In the genomic region with DNA sequence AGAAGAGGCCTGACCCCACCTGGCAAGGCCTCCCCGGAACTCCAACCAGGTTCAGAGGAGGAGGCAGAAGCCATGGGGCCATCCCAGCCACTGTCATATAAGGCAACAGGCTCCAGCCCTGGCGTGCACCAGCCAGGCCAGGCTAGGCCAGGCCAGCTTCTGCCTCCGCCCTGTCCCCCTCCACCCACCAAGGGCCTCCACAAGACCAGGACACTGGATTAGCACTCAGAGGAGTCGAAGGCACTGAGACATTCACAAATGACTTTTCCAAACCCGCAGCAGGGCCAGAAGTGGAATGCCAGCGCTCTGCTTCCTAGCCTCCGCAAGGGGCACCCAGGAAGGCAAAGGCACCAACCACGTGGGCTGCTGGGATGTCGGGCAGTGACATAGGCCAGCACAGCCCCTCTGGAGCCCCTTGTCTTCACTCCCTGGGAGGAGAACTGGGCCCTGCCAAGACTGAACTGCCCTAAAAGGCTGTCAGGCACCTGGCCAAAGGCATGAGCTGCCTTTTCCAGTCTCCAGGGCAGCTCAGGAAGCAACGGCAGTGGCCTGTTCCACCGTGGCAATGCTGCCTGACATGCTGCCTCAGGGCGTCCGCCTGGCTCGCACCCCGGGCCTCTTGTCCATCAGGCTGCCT, we compare ENCODE assay signal across 1 cellular context.
TF ChIP-seq lines count a peak whose summit lies in the region.

No MANE protein-coding gene starts in this region.

TF ChIP-seq in WTC11, 78 proteins besides CTCF, POLR2A, EP300 and RAD21 (continued from another document):
- TF ChIP-seq, protein P1, sequence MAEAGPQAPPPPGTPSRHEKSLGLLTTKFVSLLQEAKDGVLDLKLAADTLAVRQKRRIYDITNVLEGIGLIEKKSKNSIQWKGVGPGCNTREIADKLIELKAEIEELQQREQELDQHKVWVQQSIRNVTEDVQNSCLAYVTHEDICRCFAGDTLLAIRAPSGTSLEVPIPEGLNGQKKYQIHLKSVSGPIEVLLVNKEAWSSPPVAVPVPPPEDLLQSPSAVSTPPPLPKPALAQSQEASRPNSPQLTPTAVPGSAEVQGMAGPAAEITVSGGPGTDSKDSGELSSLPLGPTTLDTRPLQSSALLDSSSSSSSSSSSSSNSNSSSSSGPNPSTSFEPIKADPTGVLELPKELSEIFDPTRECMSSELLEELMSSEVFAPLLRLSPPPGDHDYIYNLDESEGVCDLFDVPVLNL (CRISPR knock-in tag; IDR thresholded peaks at IDR 0.05; ENCODE audit: borderline replicate concordance, low read depth), result no peak
- TF ChIP-seq NR2C2 (CRISPR knock-in tag; IDR thresholded peaks at IDR 0.05) (0 out of 2 replicates have a peak, but pooled peaks have one; percentile 11), ERG (CRISPR knock-in tag; IDR thresholded peaks at IDR 0.05) (no peak), CREM (CRISPR knock-in tag; IDR thresholded peaks at IDR 0.05) (peak; percentile 39; the same call in 1 of the 2 replicates), ZBTB21 (CRISPR knock-in tag; IDR thresholded peaks at IDR 0.05; ENCODE audit: borderline replicate concordance) (0 out of 2 replicates have a peak, but pooled peaks have one; percentile 17), ZNF423 (CRISPR knock-in tag; IDR thresholded peaks at IDR 0.05) (peak; percentile 13; the same call in 1 of the 2 replicates)
- TF ChIP-seq, protein P2, sequence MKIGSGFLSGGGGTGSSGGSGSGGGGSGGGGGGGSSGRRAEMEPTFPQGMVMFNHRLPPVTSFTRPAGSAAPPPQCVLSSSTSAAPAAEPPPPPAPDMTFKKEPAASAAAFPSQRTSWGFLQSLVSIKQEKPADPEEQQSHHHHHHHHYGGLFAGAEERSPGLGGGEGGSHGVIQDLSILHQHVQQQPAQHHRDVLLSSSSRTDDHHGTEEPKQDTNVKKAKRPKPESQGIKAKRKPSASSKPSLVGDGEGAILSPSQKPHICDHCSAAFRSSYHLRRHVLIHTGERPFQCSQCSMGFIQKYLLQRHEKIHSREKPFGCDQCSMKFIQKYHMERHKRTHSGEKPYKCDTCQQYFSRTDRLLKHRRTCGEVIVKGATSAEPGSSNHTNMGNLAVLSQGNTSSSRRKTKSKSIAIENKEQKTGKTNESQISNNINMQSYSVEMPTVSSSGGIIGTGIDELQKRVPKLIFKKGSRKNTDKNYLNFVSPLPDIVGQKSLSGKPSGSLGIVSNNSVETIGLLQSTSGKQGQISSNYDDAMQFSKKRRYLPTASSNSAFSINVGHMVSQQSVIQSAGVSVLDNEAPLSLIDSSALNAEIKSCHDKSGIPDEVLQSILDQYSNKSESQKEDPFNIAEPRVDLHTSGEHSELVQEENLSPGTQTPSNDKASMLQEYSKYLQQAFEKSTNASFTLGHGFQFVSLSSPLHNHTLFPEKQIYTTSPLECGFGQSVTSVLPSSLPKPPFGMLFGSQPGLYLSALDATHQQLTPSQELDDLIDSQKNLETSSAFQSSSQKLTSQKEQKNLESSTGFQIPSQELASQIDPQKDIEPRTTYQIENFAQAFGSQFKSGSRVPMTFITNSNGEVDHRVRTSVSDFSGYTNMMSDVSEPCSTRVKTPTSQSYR (CRISPR knock-in tag; IDR thresholded peaks at IDR 0.05), result no peak
- TF ChIP-seq, protein P3, sequence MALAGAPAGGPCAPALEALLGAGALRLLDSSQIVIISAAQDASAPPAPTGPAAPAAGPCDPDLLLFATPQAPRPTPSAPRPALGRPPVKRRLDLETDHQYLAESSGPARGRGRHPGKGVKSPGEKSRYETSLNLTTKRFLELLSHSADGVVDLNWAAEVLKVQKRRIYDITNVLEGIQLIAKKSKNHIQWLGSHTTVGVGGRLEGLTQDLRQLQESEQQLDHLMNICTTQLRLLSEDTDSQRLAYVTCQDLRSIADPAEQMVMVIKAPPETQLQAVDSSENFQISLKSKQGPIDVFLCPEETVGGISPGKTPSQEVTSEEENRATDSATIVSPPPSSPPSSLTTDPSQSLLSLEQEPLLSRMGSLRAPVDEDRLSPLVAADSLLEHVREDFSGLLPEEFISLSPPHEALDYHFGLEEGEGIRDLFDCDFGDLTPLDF (CRISPR knock-in tag; IDR thresholded peaks at IDR 0.05), result 0 out of 2 replicates have a peak, but pooled peaks have one; percentile 10
